8 cellular contexts compared by ENCODE assay signal in genomic region chr2:26033769-26034596, GRCh38. TPM values are rescaled to one million over a fixed set of nuclear protein-coding genes. Genes with fewer than 3 reads are reported as not detected.
DNase-seq lines count a peak whose midpoint lies in the region; ATAC-seq and TF ChIP-seq lines count a peak whose summit lies in the region.

RAB10 (plus strand) TSS chr2:26034084; CDS start chr2:26034609, 525 bp downstream.

- peaks cover 26% of the 10 kb centered on the region for H3K4me1 Mint-ChIP-seq in activated CD4-positive, alpha-beta T cell treated with anti-CD3 and anti-CD28 coated beads, Interleukin-2, amount 10 ng/mL, durations not matched to agents 24 days and 14 days

- DNase-seq in BJ (ENCODE audit: low read depth) (peak; percentile 95), NCI-H526 treated with DMSO at 0.1 percent for 48 hours (lab: John Stamatoyannopoulos, UW) (peak; percentile 94), coronary artery (ENCODE audit: low spot score) (peak; percentile 99), left kidney (ENCODE audit: low read depth, low spot score) (peak; percentile 100)
- DNase-seq in activated CD4-positive, alpha-beta T cell treated with anti-CD3 and anti-CD28 coated beads, Interleukin-2, amount 10 ng/mL, durations not matched to agents 24 days and 14 days, result peak; percentile 100
- DNase-seq in stimulated activated CD4-positive, alpha-beta T cell treated with anti-CD3 and anti-CD28 coated beads, Interleukin-2, amount 100 ng/mL, for 24 hours, result peak; percentile 99

- CTCF ChIA-PET in BJ (lab: Yijun Ruan, JAX), result interaction anchor here (0.6 to 1.6 kb wide), 5 partner anchors 32 to 83 kb away, joined by 3 to 4 read pairs (median 4); no protein-coding TSS in a partner anchor

- H3K27ac Mint-ChIP-seq in activated CD4-positive, alpha-beta T cell treated with anti-CD3 and anti-CD28 coated beads, Interleukin-2, amount 10 ng/mL, durations not matched to agents 24 days and 14 days, result peak within 1 kb of the TSS; percentile 95

- H3K9me3 Mint-ChIP-seq in activated CD4-positive, alpha-beta T cell treated with anti-CD3 and anti-CD28 coated beads, Interleukin-2, amount 10 ng/mL, durations not matched to agents 24 days and 14 days, result no peaks in the 10 kb centered on the region

- peak within 1 kb of the TSS; percentile 94 to 96 for H3K27ac ChIP-seq in coronary artery

- POLR2A ChIA-PET in BJ (lab: Charles Lee), result no interaction called here

- peaks cover 16% of the 10 kb centered on the region for H3K36me3 Mint-ChIP-seq in activated CD4-positive, alpha-beta T cell treated with anti-CD3 and anti-CD28 coated beads, Interleukin-2, amount 10 ng/mL, durations not matched to agents 24 days and 14 days (ENCODE audit: low read depth)

- ATAC-seq in GM19324 (IDR thresholded peaks at IDR 0.05; ENCODE audit: low FRiP score, unreplicated experiment) (peak; percentile 95), HG03469 (IDR thresholded peaks at IDR 0.05; ENCODE audit: unreplicated experiment) (peak; percentile 90)

- H3K36me3 ChIP-seq in BJ (ENCODE audit: control insufficient read depth, insufficient read depth, low read length), result no peaks in the 10 kb centered on the region

- no peaks in the 10 kb centered on the region for H3K27me3 ChIP-seq in BJ (ENCODE audit: control insufficient read depth, insufficient read depth, low read length)

- TF ChIP-seq CTCF in BJ (IDR thresholded peaks at IDR 0.05; ENCODE audit: insufficient read depth, low read depth, low read length), result no peak
- no peak for TF ChIP-seq CTCF in coronary artery (IDR thresholded peaks at IDR 0.05)

- peaks cover 1% of the 10 kb centered on the region for H3K27me3 Mint-ChIP-seq in activated CD4-positive, alpha-beta T cell treated with anti-CD3 and anti-CD28 coated beads, Interleukin-2, amount 10 ng/mL, durations not matched to agents 24 days and 14 days

- H3K4me3 Mint-ChIP-seq in activated CD4-positive, alpha-beta T cell treated with anti-CD3 and anti-CD28 coated beads, Interleukin-2, amount 10 ng/mL, durations not matched to agents 24 days and 14 days, result peak within 1 kb of the TSS; percentile 93

- H3K4me3 ChIP-seq in BJ (ENCODE audit: low read depth, low read length) (peak within 1 kb of the TSS; percentile 86), coronary artery (peak within 1 kb of the TSS; percentile 77)

- intact Hi-C loops in activated CD4-positive, alpha-beta T cell treated with anti-CD3 and anti-CD28 coated beads, Interleukin-2, amount 10 ng/mL, durations not matched to agents 24 days and 14 days (cut with micrococcal nuclease), result loop anchor here (1.0 to 2.0 kb wide), 5 partner anchors 9 to 209 kb away; partner anchors contain the start of gene ASXL2

RNA-seq across cellular contexts. Expression of gene RAB10, which starts in this region (rescaled TPM):
- 50.5 and 98.1 TPM in 2 replicates for polyA plus RNA-seq in BJ (2011; rRNA removed)
- 28.5 and 29.7 TPM in 2 replicates for polyA minus RNA-seq in BJ (2011; rRNA and poly(A)+ RNA removed)
- 133 and 141 TPM in 2 replicates for total RNA-seq in activated CD4-positive, alpha-beta T cell treated with anti-CD3 and anti-CD28 coated beads, Interleukin-2, amount 10 ng/mL, durations not matched to agents 24 days and 14 days

Comparison
In these comparisons a context has a peak if more than half of its experiments do, and no peak if none do; other contexts are left out.
1. Peak in every context shown above with its lines: DNase-seq, ATAC-seq, H3K4me3 ChIP-seq and H3K27ac ChIP-seq.